Comparison of ENCODE assay signal across 21 cellular contexts in genomic region chr12:51126297-51126696, GRCh38. TPM values are rescaled to one million over a fixed set of nuclear protein-coding genes. Genes with fewer than 3 reads are reported as not detected.
DNase-seq lines count a peak whose midpoint lies in the region; ATAC-seq, FAIRE-seq and TF ChIP-seq lines count a peak whose summit lies in the region.
"Had no signal": no experiment of that assay in that cellular context is flagged by ENCODE, and none has a peak within 500 bp of the region (broad histone marks: within the 10 kb centered on the region; RNA-seq: fewer than 3 reads in every experiment).

No MANE protein-coding gene starts in this region.

- no peaks in the 10 kb centered on the region for H3K27me3 Mint-ChIP-seq in MCF 10A (ENCODE audit: insufficient read depth, unreplicated experiment)
- no peaks in the 10 kb centered on the region for H3K27me3 Mint-ChIP-seq in activated T-helper 17 cell treated with anti-CD3 and anti-CD28 coated beads, Interleukin-2, amount 50 U/mL, for 72 hours
- no peaks in the 10 kb centered on the region for H3K27me3 Mint-ChIP-seq in stimulated activated memory B cell treated with anti-CD40 and anti-IgM and Interleukin-4, amounts not matched to agents 10 μg/mL and 1 μg/mL and 100 μg/mL, for 72 hours
- H3K27me3 Mint-ChIP-seq: CD4-positive, alpha-beta T cell had no signal

- 92% methylated on average over 2 of the region's 2 CpGs for WGBS in hepatocyte (ENCODE audit: low lambda C conversion rate, missing lambda C conversion rate)

- no peak overlapping the region for H3K27ac ChIP-seq in breast epithelium
- peak overlapping the region; percentile 29 for H3K27ac ChIP-seq in hepatocyte
- H3K27ac ChIP-seq: PC-9, SJSA1 had no signal

- H3K4me3 Mint-ChIP-seq in MCF 10A (ENCODE audit: unreplicated experiment): no peak overlapping the region
- no peak overlapping the region for H3K4me3 Mint-ChIP-seq in activated T-helper 17 cell treated with anti-CD3 and anti-CD28 coated beads, Interleukin-2, amount 50 U/mL, for 72 hours
- H3K4me3 Mint-ChIP-seq in stimulated activated memory B cell treated with anti-CD40 and anti-IgM and Interleukin-4, amounts not matched to agents 10 μg/mL and 1 μg/mL and 100 μg/mL, for 72 hours: no peak overlapping the region
- H3K4me3 Mint-ChIP-seq: CD4-positive, alpha-beta T cell had no signal

- peaks cover 22% of the 10 kb centered on the region for H3K79me2 ChIP-seq in hepatocyte

- no peak overlapping the region for H2AFZ ChIP-seq in hepatocyte
- H2AFZ ChIP-seq: PC-9 had no signal

- H3K9me3 ChIP-seq in breast epithelium (no peaks in the 10 kb centered on the region), hepatocyte (ENCODE audit: low read depth) (no peaks in the 10 kb centered on the region)
- H3K9me3 ChIP-seq: SJSA1 had no signal

- H3K36me3 ChIP-seq in breast epithelium: no peaks in the 10 kb centered on the region
- H3K36me3 ChIP-seq in hepatocyte (replicated peaks; ENCODE audit: insufficient read depth, low read depth): no peaks in the 10 kb centered on the region

- CTCF ChIA-PET in MCF 10A (lab: Yijun Ruan, JAX): interaction anchor here (0.6 kb wide), 1 partner anchor 359 kb away, joined by 3 read pairs; no protein-coding TSS in a partner anchor

- no peak for FAIRE-seq in HTR-8/SVneo (lab: Jason Lieb, UNC)
- FAIRE-seq: A204.1, H1, K562 had no signal

- TF ChIP-seq CTCF in MCF 10A (IDR thresholded peaks at IDR 0.05; ENCODE audit: unreplicated experiment): no peak
- TF ChIP-seq CTCF in breast epithelium (IDR thresholded peaks at IDR 0.05): no peak
- TF ChIP-seq CTCF in hepatocyte (IDR thresholded peaks at IDR 0.05; ENCODE audit: poor library complexity): no peak

- H3K4me1 Mint-ChIP-seq in MCF 10A (ENCODE audit: insufficient read depth, unreplicated experiment): peaks cover 22% of the 10 kb centered on the region
- peaks cover 5% of the 10 kb centered on the region for H3K4me1 Mint-ChIP-seq in activated T-helper 17 cell treated with anti-CD3 and anti-CD28 coated beads, Interleukin-2, amount 50 U/mL, for 72 hours
- peaks cover 13% of the 10 kb centered on the region for H3K4me1 Mint-ChIP-seq in stimulated activated memory B cell treated with anti-CD40 and anti-IgM and Interleukin-4, amounts not matched to agents 10 μg/mL and 1 μg/mL and 100 μg/mL, for 72 hours

- no peaks in the 10 kb centered on the region for H3K9me2 ChIP-seq in hepatocyte (replicated peaks; ENCODE audit: insufficient read depth)

- ATAC-seq in activated T-helper 17 cell treated with anti-CD3 and anti-CD28 coated beads, Interleukin-2, amount 50 U/mL, for 72 hours (replicated peaks): no peak
- no peak for ATAC-seq in stimulated activated memory B cell treated with anti-CD40 and anti-IgM and Interleukin-4, amounts not matched to agents 10 μg/mL and 1 μg/mL and 100 μg/mL, for 72 hours
- ATAC-seq in GM19324 (IDR thresholded peaks at IDR 0.05; ENCODE audit: low FRiP score, unreplicated experiment): no peak
- ATAC-seq: K562 had no signal

- H3K27ac Mint-ChIP-seq in MCF 10A (ENCODE audit: low read depth, unreplicated experiment): peak overlapping the region; percentile 91
- H3K27ac Mint-ChIP-seq in activated T-helper 17 cell treated with anti-CD3 and anti-CD28 coated beads, Interleukin-2, amount 50 U/mL, for 72 hours: peak overlapping the region; percentile 7
- peak overlapping the region; percentile 61 for H3K27ac Mint-ChIP-seq in stimulated activated memory B cell treated with anti-CD40 and anti-IgM and Interleukin-4, amounts not matched to agents 10 μg/mL and 1 μg/mL and 100 μg/mL, for 72 hours
- H3K27ac Mint-ChIP-seq: CD4-positive, alpha-beta T cell had no signal

- H3K4me3 ChIP-seq in breast epithelium (no peak overlapping the region), hepatocyte (no peak overlapping the region)
- H3K4me3 ChIP-seq: K562, PC-9, SJSA1 had no signal

- H4K20me1 ChIP-seq in hepatocyte (ENCODE audit: insufficient read depth, poor library complexity, severe bottlenecking): no peaks in the 10 kb centered on the region

- POLR2A ChIA-PET in MCF 10A (lab: Yijun Ruan, JAX): interaction anchor here (1.3 to 2.3 kb wide), 5 partner anchors 11 to 113 kb away, joined by 4 to 9 read pairs (median 9); partner anchors contain the start of genes CSRNP2 and DAZAP2

- no peaks in the 10 kb centered on the region for H3K4me1 ChIP-seq in breast epithelium
- no peaks in the 10 kb centered on the region for H3K4me1 ChIP-seq in hepatocyte (ENCODE audit: insufficient read depth)
- H3K4me1 ChIP-seq: SJSA1 had no signal

- no TSS peak for BruUV-seq in MCF 10A (replicated peaks; lab: Mats Ljungman, UMichigan)

- no peaks in the 10 kb centered on the region for H3K27me3 ChIP-seq in breast epithelium
- no peaks in the 10 kb centered on the region for H3K27me3 ChIP-seq in hepatocyte
- H3K27me3 ChIP-seq: SJSA1 had no signal

- peaks cover 18% of the 10 kb centered on the region for H3K36me3 Mint-ChIP-seq in MCF 10A (ENCODE audit: insufficient read depth, unreplicated experiment)
- peaks cover 28% of the 10 kb centered on the region for H3K36me3 Mint-ChIP-seq in activated T-helper 17 cell treated with anti-CD3 and anti-CD28 coated beads, Interleukin-2, amount 50 U/mL, for 72 hours (ENCODE audit: low read depth)
- peaks cover 33% of the 10 kb centered on the region for H3K36me3 Mint-ChIP-seq in stimulated activated memory B cell treated with anti-CD40 and anti-IgM and Interleukin-4, amounts not matched to agents 10 μg/mL and 1 μg/mL and 100 μg/mL, for 72 hours

- no peak for TF ChIP-seq POLR2A in breast epithelium (IDR thresholded peaks at IDR 0.05)

- DNase-seq in MCF 10A (ENCODE audit: unreplicated experiment): no peak
- DNase-seq in breast epithelium (ENCODE audit: low spot score in 2 of 2): no peak
- DNase-seq in hepatocyte (ENCODE audit: low spot score): no peak
- DNase-seq in HTR-8/SVneo (ENCODE audit: insufficient read length, low spot score): no peak
- no peak for DNase-seq in posterior vena cava (ENCODE audit: low spot score)
- DNase-seq: Calu3; CD4-positive, alpha-beta T cell; GF-D8; NCI-H1048; NCI-H1436; NCI-H1930; NCI-H345; NCI-H526; PC-9 had no signal

- no peaks in the 10 kb centered on the region for H3K9me3 Mint-ChIP-seq in MCF 10A (ENCODE audit: unreplicated experiment)
- no peaks in the 10 kb centered on the region for H3K9me3 Mint-ChIP-seq in activated T-helper 17 cell treated with anti-CD3 and anti-CD28 coated beads, Interleukin-2, amount 50 U/mL, for 72 hours
- H3K9me3 Mint-ChIP-seq in stimulated activated memory B cell treated with anti-CD40 and anti-IgM and Interleukin-4, amounts not matched to agents 10 μg/mL and 1 μg/mL and 100 μg/mL, for 72 hours: no peaks in the 10 kb centered on the region
- H3K9me3 Mint-ChIP-seq: CD4-positive, alpha-beta T cell had no signal

- H3K4me2 ChIP-seq in hepatocyte: no peak overlapping the region
- H3K4me2 ChIP-seq: PC-9 had no signal

- intact Hi-C loops in MCF 10A (cut with micrococcal nuclease): no loop called here
- intact Hi-C loops in breast epithelium (cut with DNase I; ENCODE audit: low total_unique reads): no loop called here
- intact Hi-C loops in posterior vena cava (cut with DNase I): no loop called here

RNA-seq across cellular contexts. Expression of gene CSRNP2, which starts 42.9 kb away (rescaled TPM):
- total RNA-seq in MCF 10A (2022): 41.4 and 46.3 TPM in 2 replicates
- total RNA-seq in breast epithelium: 10 to 100 TPM; 20.2 to 37.3 (median 35.7) TPM
- total RNA-seq in activated T-helper 17 cell treated with anti-CD3 and anti-CD28 coated beads, Interleukin-2, amount 50 U/mL, for 72 hours: 10 to 100 TPM; 14.4 to 16.1 TPM
- 30.5 and 31.3 TPM in 2 replicates for total RNA-seq in hepatocyte
- polyA plus RNA-seq in hepatocyte: 23.2 and 25.8 TPM in 2 replicates
- 10 to 100 TPM; 23.6 to 29.4 TPM for total RNA-seq in posterior vena cava

RNA-seq across cellular contexts. Expression of gene TFCP2, which starts 46.6 kb away (rescaled TPM):
- total RNA-seq in MCF 10A (2022): 31.5 and 34.9 TPM in 2 replicates
- total RNA-seq in breast epithelium: 10 to 100 TPM; 14.6 to 22.1 (median 16.4) TPM
- 10 to 100 TPM; 30.4 to 30.7 TPM for total RNA-seq in activated T-helper 17 cell treated with anti-CD3 and anti-CD28 coated beads, Interleukin-2, amount 50 U/mL, for 72 hours
- 10.4 and 11.6 TPM in 2 replicates for total RNA-seq in hepatocyte
- 6.9 and 8.6 TPM in 2 replicates for polyA plus RNA-seq in hepatocyte
- total RNA-seq in posterior vena cava: 10 to 100 TPM; 16.1 to 23.1 TPM

Comparison
In these comparisons a context has a peak if more than half of its experiments do, and no peak if none do; other contexts are left out.
1. H3K27ac Mint-ChIP-seq: peak in every context shown above with its lines; median percentile 91 in MCF 10A; 61 in stimulated activated memory B cell treated with anti-CD40 and anti-IgM and Interleukin-4, amounts not matched to agents 10 μg/mL and 1 μg/mL and 100 μg/mL, for 72 hours; 7 in activated T-helper 17 cell treated with anti-CD3 and anti-CD28 coated beads, Interleukin-2, amount 50 U/mL, for 72 hours.